In genomic region chr1:10519016-10519417, GRCh38 we compare ENCODE assay signal across 10 cellular contexts. TPM values are rescaled to one million over a fixed set of nuclear protein-coding genes. Genes with fewer than 3 reads are reported as not detected.
A peak's percentile ranks its signal among the peaks of the same experiment; 100 is the strongest.
DNase-seq lines count a peak whose midpoint lies in the region; ATAC-seq lines count a peak whose summit lies in the region.
"Had no signal": no experiment of that assay in that cellular context is flagged by ENCODE, and none has a peak within 500 bp of the region (broad histone marks: within the 10 kb centered on the region; RNA-seq: fewer than 3 reads in every experiment).

No MANE protein-coding gene starts in this region.

- H3K4me1 ChIP-seq in stomach smooth muscle (ENCODE audit: control insufficient read depth, insufficient read depth, low read length) (peaks cover 41% of the 10 kb centered on the region), Karpas-422 (ENCODE audit: low read length) (peaks cover 58% of the 10 kb centered on the region)

- peaks cover 87% of the 10 kb centered on the region for H3K79me2 ChIP-seq in Karpas-422 (ENCODE audit: low read length)

- H3K9me3 ChIP-seq in stomach smooth muscle (ENCODE audit: control insufficient read depth in 2 of 2, low read length in 2 of 2) (no peaks in the 10 kb centered on the region), Karpas-422 (ENCODE audit: low read length) (no peaks in the 10 kb centered on the region)

- DNase-seq in NCI-H82 (lab: John Stamatoyannopoulos, UW) (peak; percentile 62), NCI-H82 treated with DMSO at 0.1 percent for 48 hours (lab: John Stamatoyannopoulos, UW; ENCODE audit: unreplicated experiment) (no peak), SHP77 treated with DMSO at 0.1 percent for 48 hours (lab: John Stamatoyannopoulos, UW) (peak; percentile 34), left colon (no peak), Karpas-422 (no peak), T-helper 2 cell (no peak), CD1c-positive myeloid dendritic cell (ENCODE audit: extremely low spot score) (no peak)
- DNase-seq: NK-92 treated with Interleukin-12 subunit alpha and Interleukin-12 subunit beta, amount 100 ng/mL, for 24 hours; posterior cingulate gyrus had no signal

- peak overlapping the region; percentile 53 for H3K27ac ChIP-seq in stomach smooth muscle (ENCODE audit: low read length)
- no peak overlapping the region for H3K27ac ChIP-seq in Karpas-422 (ENCODE audit: low read length)

- peak; percentile 84 for ATAC-seq in left colon

- no peaks in the 10 kb centered on the region for H3K27me3 ChIP-seq in stomach smooth muscle (ENCODE audit: control insufficient read depth in 1 of 2, insufficient read depth in 2 of 2, low read length in 2 of 2)
- H3K27me3 ChIP-seq in Karpas-422 (ENCODE audit: low read length), result no peaks in the 10 kb centered on the region

- H2AFZ ChIP-seq in Karpas-422 (ENCODE audit: low read length), result no peak overlapping the region

- intact Hi-C loops in left colon (cut with DNase I, micrococcal nuclease), result no loop called here

- H3K4me3 ChIP-seq in stomach smooth muscle (ENCODE audit: low read length in 2 of 2) (peak overlapping the region; percentile 26 to 47), Karpas-422 (ENCODE audit: low read length) (no peak overlapping the region)

- H3K9ac ChIP-seq in stomach smooth muscle (ENCODE audit: low read length in 2 of 2) (peak overlapping the region; percentile 31 to 42), Karpas-422 (ENCODE audit: low read length) (no peak overlapping the region)

- no peak overlapping the region for H3K4me2 ChIP-seq in Karpas-422 (ENCODE audit: low read depth, low read length, poor library complexity, severe bottlenecking)

- H4K20me1 ChIP-seq in Karpas-422 (ENCODE audit: insufficient read depth, low read depth, low read length), result peaks cover 5% of the 10 kb centered on the region

- H3K36me3 ChIP-seq in stomach smooth muscle (ENCODE audit: control insufficient read depth in 2 of 2, insufficient read depth in 2 of 2, low read length in 2 of 2) (no peaks in the 10 kb centered on the region), Karpas-422 (ENCODE audit: insufficient read depth, low read length) (no peaks in the 10 kb centered on the region)

- no peaks in the 10 kb centered on the region for H3K9me2 ChIP-seq in Karpas-422 (replicated peaks; ENCODE audit: insufficient read depth, low read length)

RNA-seq across cellular contexts. Expression of gene PEX14, which starts 44.3 kb away (rescaled TPM):
- 10 to 100 TPM; 19.7 to 21.5 TPM for total RNA-seq in left colon
- total RNA-seq in Karpas-422 (2014; rRNA removed; shearing (Covaris generic); ENCODE audit: low replicate concordance), result 9.1 and 11.0 TPM in 2 replicates

RNA-seq across cellular contexts. Expression of gene DFFA, which starts 46.7 kb away (rescaled TPM):
- total RNA-seq in left colon, result 10 to 100 TPM; 22.6 to 26.8 TPM
- total RNA-seq in Karpas-422 (2014; rRNA removed; shearing (Covaris generic); ENCODE audit: low replicate concordance), result 42.9 and 61.9 TPM in 2 replicates

Comparison
In these comparisons a context has a peak if more than half of its experiments do, and no peak if none do; other contexts are left out.
1. DNase-seq: peak in NCI-H82 (single experiment) and SHP77 treated with DMSO at 0.1 percent for 48 hours (single experiment); none in NCI-H82 treated with DMSO at 0.1 percent for 48 hours (single experiment), left colon (0 of 2), Karpas-422 (single experiment), T-helper 2 cell (0 of 5) and CD1c-positive myeloid dendritic cell (single experiment).